Comparison of ENCODE assay signal across 12 cellular contexts in the genomic region with DNA sequence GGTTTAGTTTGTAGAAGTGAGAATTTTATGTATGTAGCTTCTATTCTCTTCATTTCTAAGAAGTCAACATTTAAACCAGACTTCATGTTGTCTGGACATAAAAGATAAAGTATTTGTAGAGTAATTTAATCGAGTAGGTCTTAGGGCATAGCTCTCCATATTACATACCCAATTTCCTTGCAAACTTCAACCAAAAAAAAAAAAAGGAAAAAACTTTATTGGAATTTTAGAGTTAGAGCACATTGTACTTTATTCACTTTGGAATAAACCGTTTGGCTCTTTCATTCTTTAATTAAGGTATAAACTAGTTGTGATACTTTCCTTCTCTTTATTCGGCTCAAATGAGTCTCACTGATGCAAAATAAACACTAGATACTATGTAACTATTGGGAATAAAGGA. TPM values are rescaled to one million over a fixed set of nuclear protein-coding genes. Genes with fewer than 3 reads are reported as not detected.
"Had no signal": no experiment of that assay in that cellular context is flagged by ENCODE, and none has a peak within 500 bp of the region (broad histone marks: within the 10 kb centered on the region; RNA-seq: fewer than 3 reads in every experiment).

No MANE protein-coding gene starts in this region.

- FAIRE-seq: H1, H54 had no signal

- H3K36me3 ChIP-seq: HAP-1 had no signal

- DNase-seq: GM23248, GOT3, H7, H9, HCEC 1CT, HFFc6 had no signal

- H3K9ac ChIP-seq: GM23248 had no signal

- H3K4me3 ChIP-seq: GM23248, GM23338, HAP-1 had no signal

- H3K4me1 ChIP-seq: HAP-1 had no signal

- H2AFZ ChIP-seq: GM23248, GM23338 had no signal

- H3K27ac ChIP-seq: GM23248 had no signal

- ATAC-seq: GM23338, HCT116 had no signal

- H3K4me2 ChIP-seq: GM23338 had no signal

- H3K9me3 ChIP-seq: HAP-1 had no signal

RNA-seq across cellular contexts. Expression of a gene that starts 48.9 kb away (rescaled TPM):
- total RNA-seq: GM23248, H4, HFFc6 had no signal
